In the genomic region with DNA sequence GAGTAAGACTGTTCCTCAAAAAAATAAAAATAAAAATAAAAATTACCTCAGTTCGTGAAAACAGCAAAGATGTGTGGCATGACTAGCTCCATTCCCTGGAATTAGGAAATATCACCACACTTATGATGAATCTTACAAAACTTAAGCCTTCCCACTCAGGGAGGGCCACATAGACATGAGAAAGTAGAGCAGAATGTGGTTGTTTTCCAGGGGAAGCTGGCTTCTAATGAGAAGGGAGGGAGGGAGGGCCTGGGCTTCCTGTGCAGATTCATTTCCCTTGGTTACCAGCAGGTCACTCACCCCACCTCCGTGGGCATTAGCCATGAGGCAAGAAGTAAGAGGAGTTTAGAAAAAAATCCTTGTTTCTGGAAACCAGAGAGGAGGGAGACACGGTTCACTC, we compare ENCODE assay signal across 10 cellular contexts.
DNase-seq lines count a peak whose midpoint lies in the region; ATAC-seq lines count a peak whose summit lies in the region.
"Had no signal": no experiment of that assay in that cellular context is flagged by ENCODE, and none has a peak within 500 bp of the region (broad histone marks: within the 10 kb centered on the region; RNA-seq: fewer than 3 reads in every experiment).

No MANE protein-coding gene starts in this region.

- peak; percentile 36 for ATAC-seq in HG02759 (IDR thresholded peaks at IDR 0.05; ENCODE audit: unreplicated experiment)
- no peak for ATAC-seq in GM18511 (IDR thresholded peaks at IDR 0.05; ENCODE audit: unreplicated experiment)

- no peak overlapping the region for H3K27ac Mint-ChIP-seq in CD4-positive, alpha-beta memory T cell
- H3K27ac Mint-ChIP-seq: activated naive CD4-positive, alpha-beta T cell treated with anti-CD3 and anti-CD28 coated beads, Interleukin-2, amount 10 ng/mL, durations not matched to agents 7 days and 5 days; naive B cell had no signal

- no peaks in the 10 kb centered on the region for H3K36me3 ChIP-seq in CD4-positive, alpha-beta memory T cell (ENCODE audit: insufficient read depth, low read length)
- H3K36me3 ChIP-seq: tibial nerve had no signal

- DNase-seq in SW480 (ENCODE audit: low spot score) (peak; percentile 27), glomerular endothelial cell (ENCODE audit: extremely low read depth, low read depth, low spot score) (peak; percentile 85), skeletal muscle cell (ENCODE audit: low read depth) (peak; percentile 98), NCI-H1930 (lab: John Stamatoyannopoulos, UW) (no peak)
- DNase-seq in CD4-positive, alpha-beta memory T cell, result no peak
- DNase-seq: activated naive CD4-positive, alpha-beta T cell treated with anti-CD3 and anti-CD28 coated beads, Interleukin-2, amount 10 ng/mL, durations not matched to agents 7 days and 5 days; naive B cell had no signal

- H3K36me3 Mint-ChIP-seq in CD4-positive, alpha-beta memory T cell, result no peaks in the 10 kb centered on the region
- H3K36me3 Mint-ChIP-seq: activated naive CD4-positive, alpha-beta T cell treated with anti-CD3 and anti-CD28 coated beads, Interleukin-2, amount 10 ng/mL, durations not matched to agents 7 days and 5 days; naive B cell had no signal

- no peak overlapping the region for H3K4me3 Mint-ChIP-seq in CD4-positive, alpha-beta memory T cell
- H3K4me3 Mint-ChIP-seq: activated naive CD4-positive, alpha-beta T cell treated with anti-CD3 and anti-CD28 coated beads, Interleukin-2, amount 10 ng/mL, durations not matched to agents 7 days and 5 days; naive B cell had no signal

- intact Hi-C loops in CD4-positive, alpha-beta memory T cell (cut with micrococcal nuclease), result no loop called here

- no peaks in the 10 kb centered on the region for H3K27me3 Mint-ChIP-seq in CD4-positive, alpha-beta memory T cell

- no peaks in the 10 kb centered on the region for H3K9me3 ChIP-seq in CD4-positive, alpha-beta memory T cell (ENCODE audit: control insufficient read depth in 1 of 2, low read length in 2 of 2)
- H3K9me3 ChIP-seq: tibial nerve had no signal

- no peak overlapping the region for H3K27ac ChIP-seq in CD4-positive, alpha-beta memory T cell (ENCODE audit: low read depth, low read length)

- H3K4me1 ChIP-seq in CD4-positive, alpha-beta memory T cell (ENCODE audit: insufficient read depth, low read length), result peaks cover 16% of the 10 kb centered on the region

- POLR2A ChIA-PET in CD4-positive, alpha-beta memory T cell (lab: Charles Lee; ENCODE audit: partially characterized antibody), result interaction anchor here (0.9 kb wide), 1 partner anchor 415 kb away, joined by 4 read pairs; no protein-coding TSS in a partner anchor

- CTCF ChIA-PET in CD4-positive, alpha-beta memory T cell (lab: Charles Lee; ENCODE audit: partially characterized antibody), result interaction anchor here (0.7 to 12.4 kb wide), 6 partner anchors 49 to 660 kb away, joined by 3 to 306 read pairs (median 4); no protein-coding TSS in a partner anchor

- H3K9me3 Mint-ChIP-seq in CD4-positive, alpha-beta memory T cell, result peaks cover 0 to 2% (median 0%) of the 10 kb centered on the region in 8 donors
- H3K9me3 Mint-ChIP-seq: activated naive CD4-positive, alpha-beta T cell treated with anti-CD3 and anti-CD28 coated beads, Interleukin-2, amount 10 ng/mL, durations not matched to agents 7 days and 5 days; naive B cell had no signal

- no peak overlapping the region for H3K4me3 ChIP-seq in skeletal muscle cell (ENCODE audit: low read depth, low read length)
- H3K4me3 ChIP-seq in CD4-positive, alpha-beta memory T cell (ENCODE audit: low read length in 2 of 2), result no peak overlapping the region
- H3K4me3 ChIP-seq: tibial nerve had no signal

- peaks cover 5 to 26% (median 11%) of the 10 kb centered on the region in 4 donors for H3K4me1 Mint-ChIP-seq in CD4-positive, alpha-beta memory T cell

- H3K27me3 ChIP-seq in CD4-positive, alpha-beta memory T cell (ENCODE audit: insufficient read depth, low read length), result no peaks in the 10 kb centered on the region
- H3K27me3 ChIP-seq: tibial nerve had no signal

Comparison
In these comparisons a context has a peak if more than half of its experiments do, and no peak if none do; other contexts are left out.
1. DNase-seq: peak in SW480 (single experiment), glomerular endothelial cell (single experiment) and skeletal muscle cell (single experiment); none in NCI-H1930 (0 of 2) and CD4-positive, alpha-beta memory T cell (0 of 5).